ENCODE assay signal across 8 cellular contexts in genomic region chr10:91298224-91298862, GRCh38.
DNase-seq lines count a peak whose midpoint lies in the region; ATAC-seq and TF ChIP-seq lines count a peak whose summit lies in the region.

No MANE protein-coding gene starts in this region.

- WGBS in prostate gland: 2% methylated on average over 23 of the region's 23 CpGs

- peak overlapping the region; percentile 76 for H3K4me3 ChIP-seq in adipocyte (ENCODE audit: low read length)
- H3K4me3 ChIP-seq in prostate gland: peak overlapping the region in 1 of 2 donors; percentile 24

- H3K9me3 ChIP-seq in adipocyte (ENCODE audit: control insufficient read depth, low read length) (no peaks in the 10 kb centered on the region), prostate gland (no peaks in the 10 kb centered on the region)

- no peaks in the 10 kb centered on the region for H3K36me3 Mint-ChIP-seq in HFFc6 (ENCODE audit: low read depth)

- H3K9me3 Mint-ChIP-seq in HFFc6: no peaks in the 10 kb centered on the region

- peak overlapping the region; percentile 85 for H3K4me3 Mint-ChIP-seq in HFFc6

- no peaks in the 10 kb centered on the region for H3K27me3 Mint-ChIP-seq in HFFc6 (ENCODE audit: insufficient read depth)

- no peak for TF ChIP-seq POLR2A in prostate gland (IDR thresholded peaks at IDR 0.05)

- no peaks in the 10 kb centered on the region for H3K36me3 ChIP-seq in adipocyte (ENCODE audit: control insufficient read depth, insufficient read depth, low read length, severe bottlenecking)
- H3K36me3 ChIP-seq in prostate gland: no peaks in the 10 kb centered on the region

- TF ChIP-seq CTCF in HFFc6 (IDR thresholded peaks at IDR 0.05) (peak; percentile 97), prostate gland (IDR thresholded peaks at IDR 0.05) (peak; percentile 88 to 95 (median 90))

- no peaks in the 10 kb centered on the region for H3K4me1 ChIP-seq in adipocyte (ENCODE audit: control insufficient read depth, insufficient read depth, low read length)
- H3K4me1 ChIP-seq in prostate gland (replicated peaks): no peaks in the 10 kb centered on the region

- H3K27ac Mint-ChIP-seq in HFFc6: 0 out of 2 replicates have a peak overlapping the region, but pooled peaks have one; percentile 20

- intact Hi-C loops in left ventricle myocardium superior (cut with micrococcal nuclease): no loop called here
- intact Hi-C loops in prostate gland (cut with DNase I): loop anchor here (5.0 kb wide), 4 partner anchors 69 to 339 kb away; no protein-coding TSS in a partner anchor

- no peaks in the 10 kb centered on the region for H3K27me3 ChIP-seq in adipocyte (replicated peaks; ENCODE audit: control insufficient read depth, insufficient read depth, low read length)
- H3K27me3 ChIP-seq in prostate gland (replicated peaks; ENCODE audit: insufficient read depth): no peaks in the 10 kb centered on the region

- peak overlapping the region in 1 of 2 donors; percentile 20 for H3K27ac ChIP-seq in prostate gland

- peak; percentile 47 for DNase-seq in GM04504 (ENCODE audit: low read depth)
- DNase-seq in HFFc6: peak; percentile 63
- DNase-seq in NCI-H1048 (lab: John Stamatoyannopoulos, UW): peak; percentile 64
- peak; percentile 8 to 55 for DNase-seq in SW 1271 (lab: John Stamatoyannopoulos, UW)
- peak; percentile 91 for DNase-seq in adipocyte (ENCODE audit: low read depth)
- DNase-seq in left ventricle myocardium superior: peak; percentile 79
- DNase-seq in prostate gland (ENCODE audit: low spot score): peak; percentile 74
- DNase-seq in ureter (ENCODE audit: low spot score): peak; percentile 80

- peaks cover 26% of the 10 kb centered on the region for H3K4me1 Mint-ChIP-seq in HFFc6 (ENCODE audit: low read depth)

- peak overlapping the region; percentile 64 for H3K9ac ChIP-seq in adipocyte (ENCODE audit: low read length)

- ATAC-seq in left ventricle myocardium superior: peak; percentile 93

Comparison
In these comparisons a context has a peak if more than half of its experiments do, and no peak if none do; other contexts are left out.
1. DNase-seq: peak in every context shown above with its lines; median percentile 91 in adipocyte; 80 in ureter; 79 in left ventricle myocardium superior; 74 in prostate gland; 64 in NCI-H1048; 63 in HFFc6; 47 in GM04504; 32 in SW 1271.